15 cellular contexts compared by ENCODE assay signal in the genomic region with DNA sequence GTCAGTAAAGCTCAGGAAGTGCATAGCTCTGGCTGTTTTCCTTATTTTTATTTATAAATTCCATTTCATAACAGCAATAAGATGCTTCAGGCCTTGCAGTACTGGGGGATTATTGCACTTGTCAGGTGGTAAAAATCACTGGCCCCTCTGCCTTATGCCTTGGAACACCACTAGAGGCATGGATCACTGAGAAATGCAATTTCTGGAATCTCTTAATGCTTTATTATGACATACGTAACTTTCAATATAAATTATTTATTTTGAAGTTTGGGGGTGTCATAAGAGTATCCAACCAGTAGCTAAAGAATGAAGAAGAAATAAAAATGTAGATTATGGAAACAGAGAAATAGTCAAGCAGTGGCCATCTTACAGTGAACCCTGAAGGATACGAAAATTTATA.
DNase-seq lines count a peak whose midpoint lies in the region; ATAC-seq and TF ChIP-seq lines count a peak whose summit lies in the region.
"Had no signal": no experiment of that assay in that cellular context is flagged by ENCODE, and none has a peak within 500 bp of the region (broad histone marks: within the 10 kb centered on the region; RNA-seq: fewer than 3 reads in every experiment).

No MANE protein-coding gene starts in this region.

- WGBS in H9 (ENCODE audit: extremely low coverage, insufficient read length, low lambda C conversion rate) = no CpG with 5 or more reads among the region's 2 CpGs
- WGBS in psoas muscle, 3 donors = 89 to 95% (median 93%) methylated on average over 2 of the region's 2 CpGs
- no CpG with 5 or more reads among the region's 2 CpGs for WGBS in mesendoderm (ENCODE audit: extremely low coverage, insufficient coverage, low lambda C conversion rate)

- H3K79me1 ChIP-seq in H9 (ENCODE audit: insufficient read depth, low read depth, low read length, poor library complexity, severe bottlenecking) (no peaks in the 10 kb centered on the region), mesendoderm (ENCODE audit: low read length) (no peaks in the 10 kb centered on the region)

- no peak overlapping the region for H2BK5ac ChIP-seq in H9 (ENCODE audit: insufficient read length, low read length)
- H2BK5ac ChIP-seq in mesendoderm (ENCODE audit: low read length) = no peak overlapping the region

- no peak for DNase-seq in H9
- DNase-seq in SK-MEL-5 (ENCODE audit: low read depth, low spot score) = peak; percentile 47
- DNase-seq in fibroblast of pulmonary artery (ENCODE audit: low read depth) = no peak
- DNase-seq in psoas muscle = no peak
- DNase-seq in immature natural killer cell = no peak
- no peak for DNase-seq in mesendoderm
- DNase-seq: AML-193; C1 segment of cervical spinal cord; CD8-positive, alpha-beta T cell; Kasumi-1; NCI-H187; NK-92 treated with Interleukin-12 subunit alpha and Interleukin-12 subunit beta, amount 100 ng/mL, for 24 hours; SIG-M5 had no signal

- H3K36me3 Mint-ChIP-seq in H9 (ENCODE audit: insufficient read depth in 1 of 3, low read depth in 3 of 3) (no peaks in the 10 kb centered on the region), immature natural killer cell (no peaks in the 10 kb centered on the region)
- H3K36me3 Mint-ChIP-seq: CD8-positive, alpha-beta T cell had no signal

- H2BK15ac ChIP-seq in H9 (ENCODE audit: low read depth, low read length) (no peak overlapping the region), mesendoderm (replicated peaks; ENCODE audit: low read depth) (no peak overlapping the region)

- H3K4me3 ChIP-seq in fibroblast of pulmonary artery (replicated peaks; ENCODE audit: low read depth, low read length) (no peak overlapping the region), psoas muscle (no peak overlapping the region), mesendoderm (ENCODE audit: low read length) (no peak overlapping the region)

- no peak overlapping the region for H3K4me2 ChIP-seq in H9 (ENCODE audit: insufficient read depth, insufficient read length, low read length)
- no peak overlapping the region for H3K4me2 ChIP-seq in mesendoderm (ENCODE audit: low read length)

- H3K9me3 ChIP-seq in H9 (ENCODE audit: control insufficient read depth, low read depth, low read length) (no peaks in the 10 kb centered on the region), psoas muscle (no peaks in the 10 kb centered on the region)

- no peak overlapping the region for H3K9ac ChIP-seq in H9 (ENCODE audit: extremely low read depth, insufficient read length, low read length)
- H3K9ac ChIP-seq in mesendoderm (ENCODE audit: low read length) = no peak overlapping the region

- no peak overlapping the region for H2AK5ac ChIP-seq in H9 (ENCODE audit: insufficient read length, low read length)
- H2AK5ac ChIP-seq in mesendoderm (ENCODE audit: low read length) = no peak overlapping the region

- H3K36me3 ChIP-seq in psoas muscle (ENCODE audit: insufficient read depth in 1 of 2, low read depth in 1 of 2) (no peaks in the 10 kb centered on the region), mesendoderm (ENCODE audit: control insufficient read depth, insufficient read depth, low read length) (no peaks in the 10 kb centered on the region)

- H3K56ac ChIP-seq in H9 (ENCODE audit: insufficient read length, low read depth, low read length) (no peak overlapping the region), mesendoderm (ENCODE audit: low read length) (no peak overlapping the region)

- H3K4ac ChIP-seq in H9 (ENCODE audit: low read depth, low read length) = no peak overlapping the region
- H3K4ac ChIP-seq in mesendoderm (ENCODE audit: low read depth, low read length) = no peak overlapping the region

- H3K9me3 Mint-ChIP-seq in H9 (no peaks in the 10 kb centered on the region), immature natural killer cell (peaks cover 0 to 22% (median 11%) of the 10 kb centered on the region in 6 donors)

- no peaks in the 10 kb centered on the region for H3K23me2 ChIP-seq in H9 (ENCODE audit: insufficient read length, low read depth, low read length, poor library complexity, severe bottlenecking)

- no peaks in the 10 kb centered on the region for H3K4me1 ChIP-seq in H9 (ENCODE audit: insufficient read depth, low read length)
- H3K4me1 ChIP-seq in psoas muscle = no peaks in the 10 kb centered on the region
- H3K4me1 ChIP-seq in mesendoderm (ENCODE audit: control insufficient read depth, low read depth, low read length) = no peaks in the 10 kb centered on the region

- 0 out of 3 replicates have a peak, but pooled peaks have one; percentile 24 for TF ChIP-seq CTCF in H9 (conservative IDR thresholded peaks at IDR 0.05)
- TF ChIP-seq CTCF in fibroblast of pulmonary artery (IDR thresholded peaks at IDR 0.05; ENCODE audit: low read length, missing control alignments) = peak; percentile 5
- TF ChIP-seq CTCF in psoas muscle (IDR thresholded peaks at IDR 0.05) = peak; percentile 6

- H2BK120ac ChIP-seq in H9 (ENCODE audit: low read depth, low read length, poor library complexity, severe bottlenecking) (no peak overlapping the region), mesendoderm (ENCODE audit: low read depth, low read length) (no peak overlapping the region)

- H3K4me3 Mint-ChIP-seq in H9 (no peak overlapping the region), immature natural killer cell (no peak overlapping the region)
- H3K4me3 Mint-ChIP-seq: CD8-positive, alpha-beta T cell had no signal

- H3K27me3 Mint-ChIP-seq in H9 (ENCODE audit: low read depth) (no peaks in the 10 kb centered on the region), immature natural killer cell (ENCODE audit: low read depth in 3 of 3) (no peaks in the 10 kb centered on the region)

- no peak overlapping the region for H4K8ac ChIP-seq in H9 (replicated peaks; ENCODE audit: insufficient read length, low read depth, low read length)
- no peak overlapping the region for H4K8ac ChIP-seq in mesendoderm (ENCODE audit: low read depth, low read length)

- H3K14ac ChIP-seq in H9 (ENCODE audit: insufficient read depth, low read length) = no peak overlapping the region

- H4K91ac ChIP-seq in H9 (ENCODE audit: insufficient read length, low read depth, low read length) = no peak overlapping the region

- no peak overlapping the region for H2AFZ ChIP-seq in H9 (ENCODE audit: low read length)

- H3T11ph ChIP-seq in H9 (ENCODE audit: low read length) = no peak overlapping the region

- H3K27me3 ChIP-seq in H9 (ENCODE audit: insufficient read depth, low read length) (no peaks in the 10 kb centered on the region), psoas muscle (ENCODE audit: insufficient read depth in 3 of 3, low read length in 2 of 3) (no peaks in the 10 kb centered on the region), mesendoderm (ENCODE audit: insufficient read depth, low read length, poor library complexity) (no peaks in the 10 kb centered on the region)

- H2BK12ac ChIP-seq in H9 (ENCODE audit: insufficient read length, low read depth, low read length) = no peak overlapping the region

- H3K23ac ChIP-seq in H9 (ENCODE audit: insufficient read length, low read depth, low read length) (no peak overlapping the region), mesendoderm (ENCODE audit: low read length) (no peak overlapping the region)

- H2BK20ac ChIP-seq in H9 (ENCODE audit: low read depth, low read length, poor library complexity, severe bottlenecking) = no peak overlapping the region

- no peak overlapping the region for H3K27ac ChIP-seq in H9 (ENCODE audit: insufficient read length, low read depth, low read length)
- no peak overlapping the region for H3K27ac ChIP-seq in psoas muscle
- no peak overlapping the region for H3K27ac ChIP-seq in mesendoderm (ENCODE audit: low read depth, low read length)

- H3K79me2 ChIP-seq in H9 (ENCODE audit: insufficient read depth, low read length) = no peaks in the 10 kb centered on the region
- no peaks in the 10 kb centered on the region for H3K79me2 ChIP-seq in mesendoderm (ENCODE audit: control insufficient read depth, insufficient read depth, low read length)

- ATAC-seq in psoas muscle (no peak), GM21786 (IDR thresholded peaks at IDR 0.05; ENCODE audit: unreplicated experiment) (no peak), GM21529 (IDR thresholded peaks at IDR 0.05; ENCODE audit: unreplicated experiment) (no peak)
- ATAC-seq: CD8-positive, alpha-beta T cell had no signal

- no peaks in the 10 kb centered on the region for H3K4me1 Mint-ChIP-seq in H9
- H3K4me1 Mint-ChIP-seq in immature natural killer cell = no peaks in the 10 kb centered on the region

- H4K20me1 ChIP-seq in H9 (ENCODE audit: control insufficient read depth, insufficient read depth, insufficient read length) = no peaks in the 10 kb centered on the region

- no peak overlapping the region for H4K5ac ChIP-seq in H9 (ENCODE audit: insufficient read length, low read depth, low read length)
- H4K5ac ChIP-seq in mesendoderm (ENCODE audit: low read length) = no peak overlapping the region

- in situ Hi-C loops in SK-MEL-5 (cut with HindIII; ENCODE audit: low pct_unique_long_range_greater_than_20kb, low sequenced_read_pairs) = no loop called here

- H3K18ac ChIP-seq in H9 (ENCODE audit: insufficient read length, low read depth, low read length) (no peak overlapping the region), mesendoderm (ENCODE audit: low read length) (no peak overlapping the region)

- no peak overlapping the region for H3K27ac Mint-ChIP-seq in H9
- no peak overlapping the region for H3K27ac Mint-ChIP-seq in immature natural killer cell
- H3K27ac Mint-ChIP-seq: CD8-positive, alpha-beta T cell had no signal

- intact Hi-C loops in psoas muscle (cut with DNase I) = no loop called here
